ENCODE assay signal across 18 cellular contexts in the genomic region with DNA sequence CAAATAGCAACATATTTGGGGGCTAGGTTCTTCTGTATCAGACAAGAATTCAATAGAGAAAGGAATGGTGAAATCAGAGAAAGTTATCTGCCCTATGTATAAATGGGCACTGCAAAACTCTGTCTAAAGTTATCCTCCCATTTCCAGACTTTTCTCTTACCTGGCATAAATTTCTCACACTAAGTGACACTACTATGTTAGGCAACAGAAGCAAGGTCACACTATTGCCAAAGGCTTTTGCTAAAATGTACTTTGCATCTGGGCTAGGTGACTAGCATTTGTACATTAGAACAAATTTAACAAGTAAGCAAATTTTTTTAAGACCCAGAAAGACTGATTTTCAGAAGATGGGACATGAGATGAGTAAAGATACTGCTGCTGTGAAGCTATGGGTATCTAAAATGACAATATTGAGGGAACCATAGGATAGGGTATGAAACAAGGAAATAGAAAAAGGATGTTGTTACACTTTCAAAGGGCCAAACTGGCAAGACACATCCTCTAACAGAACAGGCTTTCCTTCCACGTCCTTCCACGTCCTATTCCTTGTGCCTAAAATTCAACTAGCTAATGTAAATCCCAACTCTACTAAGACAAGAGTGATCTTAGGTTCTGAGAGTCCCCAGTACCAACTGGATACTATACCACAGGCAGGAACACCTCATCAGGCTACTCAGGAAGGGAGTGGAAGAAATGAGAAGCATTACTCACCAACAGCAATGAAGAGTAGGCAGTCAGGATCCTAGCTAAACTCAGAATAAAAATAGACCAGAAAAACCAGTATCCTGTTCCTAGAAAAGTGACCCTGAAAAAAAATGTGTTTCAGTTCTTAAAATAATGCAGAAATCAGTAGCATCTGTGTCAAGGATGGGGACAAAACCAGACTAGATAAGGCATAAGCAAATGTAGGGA. TPM values are rescaled to one million over a fixed set of nuclear protein-coding genes. Genes with fewer than 3 reads are reported as not detected.
A peak's percentile ranks its signal among the peaks of the same experiment; 100 is the strongest.
DNase-seq lines count a peak whose midpoint lies in the region; ATAC-seq and TF ChIP-seq lines count a peak whose summit lies in the region.
"Had no signal": no experiment of that assay in that cellular context is flagged by ENCODE, and none has a peak within 500 bp of the region (broad histone marks: within the 10 kb centered on the region; RNA-seq: fewer than 3 reads in every experiment).

No MANE protein-coding gene starts in this region.

- H3K4me1 ChIP-seq in GM23248 (ENCODE audit: insufficient read depth) (0 out of 2 replicates have a peak, but pooled peaks cover 7% of the 10 kb centered on the region), suprapubic skin (no peaks in the 10 kb centered on the region)
- H3K4me1 ChIP-seq: parathyroid adenoma had no signal

- no peak overlapping the region for H2AFZ ChIP-seq in GM23248
- H2AFZ ChIP-seq: parathyroid adenoma had no signal

- H3K36me3 ChIP-seq in GM23248 (ENCODE audit: low read depth) = no peaks in the 10 kb centered on the region
- no peaks in the 10 kb centered on the region for H3K36me3 ChIP-seq in suprapubic skin
- H3K36me3 ChIP-seq: MG63 had no signal

- H3K27ac ChIP-seq in GM23248 = no peak overlapping the region
- H3K27ac ChIP-seq in epithelial cell of prostate = peak overlapping the region; percentile 40
- H3K27ac ChIP-seq in suprapubic skin = no peak overlapping the region
- H3K27ac ChIP-seq: parathyroid adenoma, SK-N-MC had no signal

- ATAC-seq in HG03159 (IDR thresholded peaks at IDR 0.05; ENCODE audit: unreplicated experiment) (no peak), HG03442 (IDR thresholded peaks at IDR 0.05; ENCODE audit: unreplicated experiment) (no peak)
- ATAC-seq: activated CD8-positive, alpha-beta memory T cell treated with anti-CD3 and anti-CD28 coated beads, Interleukin-2, amount 10 ng/mL, durations not matched to agents 7 days and 5 days; WTC11 had no signal

- TF ChIP-seq EP300 in suprapubic skin (IDR thresholded peaks at IDR 0.05) = no peak

- H4K20me1 ChIP-seq in GM23248 (ENCODE audit: insufficient read depth) = no peaks in the 10 kb centered on the region

- no peak for TF ChIP-seq POLR2A in suprapubic skin (IDR thresholded peaks at IDR 0.05)

- H3K9ac ChIP-seq in GM23248 = no peak overlapping the region
- H3K9ac ChIP-seq: parathyroid adenoma had no signal

- 95 to 97% methylated on average over 2 of the region's 2 CpGs for WGBS in GM23248 (ENCODE audit: low coverage in 1 of 2, low lambda C conversion rate in 2 of 2, missing lambda C conversion rate in 2 of 2), 2 experiments
- WGBS in suprapubic skin = 82% methylated on average over 2 of the region's 2 CpGs

- H3K9me3 ChIP-seq in GM23248 (ENCODE audit: low read depth) (no peaks in the 10 kb centered on the region), suprapubic skin (no peaks in the 10 kb centered on the region)
- H3K9me3 ChIP-seq: MG63 had no signal

- no peak overlapping the region for H3K4me2 ChIP-seq in GM23248 (ENCODE audit: unreplicated experiment)

- no peaks in the 10 kb centered on the region for H3F3A ChIP-seq in GM23248 (ENCODE audit: insufficient read depth)

- H3K27me3 ChIP-seq in GM23248 (replicated peaks; ENCODE audit: insufficient read depth) (no peaks in the 10 kb centered on the region), suprapubic skin (no peaks in the 10 kb centered on the region)
- H3K27me3 ChIP-seq: MG63 had no signal

- H3K4me3 ChIP-seq in GM23248 = no peak overlapping the region
- no peak overlapping the region for H3K4me3 ChIP-seq in suprapubic skin
- H3K4me3 ChIP-seq: MG63, SK-N-MC had no signal

- TF ChIP-seq CTCF in suprapubic skin (IDR thresholded peaks at IDR 0.05) = no peak

- DNase-seq in GM23248 = peak; percentile 76
- DNase-seq in OCI-M1 (lab: John Stamatoyannopoulos, UW) = peak; percentile 85
- no peak for DNase-seq in epithelial cell of prostate (ENCODE audit: low read depth, low spot score)
- DNase-seq in renal cortical epithelial cell (ENCODE audit: low read depth) = peak; percentile 9
- DNase-seq in NCI-H2029 treated with DMSO at 0.1 percent for 48 hours (lab: John Stamatoyannopoulos, UW) = no peak
- DNase-seq in suprapubic skin (ENCODE audit: low spot score in 2 of 2) = no peak
- DNase-seq: activated CD8-positive, alpha-beta memory T cell treated with anti-CD3 and anti-CD28 coated beads, Interleukin-2, amount 10 ng/mL, durations not matched to agents 7 days and 5 days; MG63; NCI-H2171 treated with DMSO at 0.1 percent for 48 hours; NK-92 treated with Interleukin-12 subunit alpha and Interleukin-12 subunit beta, amount 100 ng/mL, for 24 hours had no signal

- no peaks in the 10 kb centered on the region for H3K9me2 ChIP-seq in GM23248 (ENCODE audit: insufficient read depth)

- H3K79me2 ChIP-seq in GM23248 (ENCODE audit: insufficient read depth) = no peaks in the 10 kb centered on the region
- H3K79me2 ChIP-seq: parathyroid adenoma had no signal

- in situ Hi-C loops in GM23248 (cut with MboI) = no loop called here

RNA-seq across cellular contexts. Expression of a gene that starts 22.6 kb away (rescaled TPM):
- total RNA-seq in GM23248 (2014; rRNA removed; shearing (Covaris generic)) = not detected in 2 replicates
- not detected in 2 replicates for polyA plus RNA-seq in GM23248 (2016; fragmentation: Nextera tagmentation; extraction: Ambion mirVana)
- total RNA-seq in renal cortical epithelial cell = not detected in 2 replicates
- not detected for total RNA-seq in suprapubic skin
- total RNA-seq: activated CD8-positive, alpha-beta memory T cell treated with anti-CD3 and anti-CD28 coated beads, Interleukin-2, amount 10 ng/mL, durations not matched to agents 7 days and 5 days; Daoy; subcutaneous adipose tissue; WTC11 had no signal
- polyA plus RNA-seq: CD14-positive monocyte had no signal

Comparison
In these comparisons a context has a peak if more than half of its experiments do, and no peak if none do; other contexts are left out.
1. DNase-seq: peak in GM23248 (single experiment), OCI-M1 (single experiment) and renal cortical epithelial cell (single experiment); none in epithelial cell of prostate (single experiment), NCI-H2029 treated with DMSO at 0.1 percent for 48 hours (single experiment) and suprapubic skin (0 of 2).